In the genomic region with DNA sequence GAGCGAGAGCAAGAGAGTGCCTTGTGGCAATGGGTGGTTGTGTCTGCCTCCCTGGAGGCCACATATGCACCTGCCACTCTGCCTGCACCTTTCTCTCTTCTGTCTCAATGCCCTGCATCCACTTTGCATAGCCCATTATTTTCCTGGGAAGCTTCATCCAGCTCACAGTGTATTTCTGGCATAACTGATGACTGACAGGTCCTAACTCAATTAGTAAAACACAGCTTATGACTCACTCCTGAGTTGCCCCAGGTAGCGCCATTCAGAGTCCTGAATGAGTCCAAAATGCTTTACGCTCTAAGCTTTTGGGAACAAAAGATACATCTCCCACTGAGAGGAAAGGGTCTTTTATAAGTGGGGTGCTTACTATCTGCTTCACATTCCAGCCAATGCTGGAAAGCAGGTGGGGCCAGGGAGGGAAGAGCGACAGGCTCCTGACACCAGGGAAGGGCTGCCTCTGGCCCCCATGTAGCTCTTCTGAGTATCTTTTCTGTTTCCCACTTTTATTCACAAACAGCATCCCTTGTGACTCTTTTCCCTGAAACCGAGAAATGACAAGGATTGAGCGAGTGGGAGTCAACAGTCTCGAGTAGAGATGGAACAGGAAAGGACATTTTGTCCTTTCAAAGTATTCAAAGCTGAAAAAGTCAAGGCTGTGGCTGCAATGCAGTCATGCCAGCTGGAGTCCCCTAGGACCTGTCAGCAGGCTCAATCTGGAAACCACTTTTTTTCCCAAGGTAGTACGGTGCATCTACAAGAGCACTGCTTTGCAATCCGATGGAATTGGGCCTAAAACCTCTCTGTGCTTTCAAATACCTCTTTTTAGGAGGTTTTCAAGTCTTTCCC, we compare ENCODE assay signal across 19 cellular contexts.
A peak's percentile ranks its signal among the peaks of the same experiment; 100 is the strongest.
DNase-seq lines count a peak whose midpoint lies in the region; ATAC-seq and TF ChIP-seq lines count a peak whose summit lies in the region.
"Had no signal": no experiment of that assay in that cellular context is flagged by ENCODE, and none has a peak within 500 bp of the region (broad histone marks: within the 10 kb centered on the region; RNA-seq: fewer than 3 reads in every experiment).

No MANE protein-coding gene starts in this region.

- no peaks in the 10 kb centered on the region for H3K36me3 Mint-ChIP-seq in activated CD4-positive, alpha-beta memory T cell treated with anti-CD3 and anti-CD28 coated beads, Interleukin-2, amount 10 ng/mL, durations not matched to agents 7 days and 5 days (ENCODE audit: low read depth)

- CTCF ChIA-PET in activated CD4-positive, alpha-beta memory T cell treated with anti-CD3 and anti-CD28 coated beads, Interleukin-2, amount 10 ng/mL, durations not matched to agents 7 days and 5 days (lab: Charles Lee), result no interaction called here

- no peaks in the 10 kb centered on the region for H3K4me1 Mint-ChIP-seq in activated CD4-positive, alpha-beta memory T cell treated with anti-CD3 and anti-CD28 coated beads, Interleukin-2, amount 10 ng/mL, durations not matched to agents 7 days and 5 days
- H3K4me1 Mint-ChIP-seq: activated B cell treated with CpG ODN at 0.5 μM for 24 hours; activated naive CD8-positive, alpha-beta T cell treated with anti-CD3 and anti-CD28 coated beads, Interleukin-2, amount 50 U/mL, for 24 hours; activated T-helper 17 cell treated with anti-CD3 and anti-CD28 coated beads, Interleukin-2, amount 50 U/mL, for 72 hours; central memory CD8-positive, alpha-beta T cell had no signal

- H3K27ac ChIP-seq in foreskin keratinocyte (no peak overlapping the region), spleen (peak overlapping the region in 6 of 8 donors; percentile 66 to 82 (median 75))
- H3K27ac ChIP-seq: BLaER1, left lung had no signal

- H3K4me3 Mint-ChIP-seq in activated CD4-positive, alpha-beta memory T cell treated with anti-CD3 and anti-CD28 coated beads, Interleukin-2, amount 10 ng/mL, durations not matched to agents 7 days and 5 days, result no peak overlapping the region
- H3K4me3 Mint-ChIP-seq: activated B cell treated with CpG ODN at 0.5 μM for 24 hours; activated naive CD8-positive, alpha-beta T cell treated with anti-CD3 and anti-CD28 coated beads, Interleukin-2, amount 50 U/mL, for 24 hours; activated T-helper 17 cell treated with anti-CD3 and anti-CD28 coated beads, Interleukin-2, amount 50 U/mL, for 72 hours; central memory CD8-positive, alpha-beta T cell; effector memory CD8-positive, alpha-beta T cell had no signal

- peaks cover 3% of the 10 kb centered on the region for H3K27me3 Mint-ChIP-seq in activated CD4-positive, alpha-beta memory T cell treated with anti-CD3 and anti-CD28 coated beads, Interleukin-2, amount 10 ng/mL, durations not matched to agents 7 days and 5 days

- H3K27ac Mint-ChIP-seq in activated CD4-positive, alpha-beta memory T cell treated with anti-CD3 and anti-CD28 coated beads, Interleukin-2, amount 10 ng/mL, durations not matched to agents 7 days and 5 days, result no peak overlapping the region
- H3K27ac Mint-ChIP-seq: activated B cell treated with CpG ODN at 0.5 μM for 24 hours; activated naive CD8-positive, alpha-beta T cell treated with anti-CD3 and anti-CD28 coated beads, Interleukin-2, amount 50 U/mL, for 24 hours; activated T-helper 17 cell treated with anti-CD3 and anti-CD28 coated beads, Interleukin-2, amount 50 U/mL, for 72 hours; effector memory CD8-positive, alpha-beta T cell had no signal

- no peaks in the 10 kb centered on the region for H3K27me3 ChIP-seq in NT2/D1 (ENCODE audit: insufficient read depth, insufficient read length)
- H3K27me3 ChIP-seq in foreskin keratinocyte, result no peaks in the 10 kb centered on the region
- H3K27me3 ChIP-seq in spleen (replicated peaks in 1 of 7), result peaks cover 0 to 9% (median 0%) of the 10 kb centered on the region in 7 donors
- H3K27me3 ChIP-seq: BLaER1 had no signal

- WGBS in spleen, 5 donors, result 56 to 73% (median 68%) methylated on average over 9 of the region's 9 CpGs

- H3K9ac ChIP-seq in NT2/D1 (ENCODE audit: insufficient read length, low read depth), result peak overlapping the region; percentile 21
- H3K9ac ChIP-seq: BLaER1 had no signal

- H3K9me3 Mint-ChIP-seq in activated CD4-positive, alpha-beta memory T cell treated with anti-CD3 and anti-CD28 coated beads, Interleukin-2, amount 10 ng/mL, durations not matched to agents 7 days and 5 days, result no peaks in the 10 kb centered on the region
- H3K9me3 Mint-ChIP-seq: activated B cell treated with CpG ODN at 0.5 μM for 24 hours; activated naive CD8-positive, alpha-beta T cell treated with anti-CD3 and anti-CD28 coated beads, Interleukin-2, amount 50 U/mL, for 24 hours; activated T-helper 17 cell treated with anti-CD3 and anti-CD28 coated beads, Interleukin-2, amount 50 U/mL, for 72 hours; central memory CD8-positive, alpha-beta T cell; effector memory CD8-positive, alpha-beta T cell had no signal

- peaks cover 5% of the 10 kb centered on the region for H3K4me1 ChIP-seq in NT2/D1 (ENCODE audit: insufficient read depth, insufficient read length)
- peaks cover 7% of the 10 kb centered on the region for H3K4me1 ChIP-seq in foreskin keratinocyte
- H3K4me1 ChIP-seq in spleen, result peaks cover 4 to 30% (median 11%) of the 10 kb centered on the region in 6 donors
- H3K4me1 ChIP-seq: BLaER1, left lung had no signal

- ATAC-seq in foreskin keratinocyte, result peak; percentile 88
- ATAC-seq: activated naive CD8-positive, alpha-beta T cell treated with anti-CD3 and anti-CD28 coated beads, Interleukin-2, amount 50 U/mL, for 24 hours; activated T-helper 17 cell treated with anti-CD3 and anti-CD28 coated beads, Interleukin-2, amount 50 U/mL, for 72 hours; effector memory CD8-positive, alpha-beta T cell; left lung had no signal

- DNase-seq in NCI-H187 treated with DMSO at 0.1 percent for 48 hours (lab: John Stamatoyannopoulos, UW) (peak; percentile 14), NCI-H187 (lab: John Stamatoyannopoulos, UW) (no peak), NT2/D1 (ENCODE audit: low read depth, low spot score) (peak; percentile 72), foreskin keratinocyte (peak in 1 of 2 donors; percentile 59), spleen (no peak), SIG-M5 treated with dmso at 0.1 percent for 504 hours (lab: John Stamatoyannopoulos, UW; ENCODE audit: unreplicated experiment) (no peak)
- no peak for DNase-seq in activated CD4-positive, alpha-beta memory T cell treated with anti-CD3 and anti-CD28 coated beads, Interleukin-2, amount 10 ng/mL, durations not matched to agents 7 days and 5 days
- DNase-seq in effector CD8-positive, alpha-beta T cell (lab: John Stamatoyannopoulos, UW), result no peak
- DNase-seq: 8988T; activated B cell treated with CpG ODN at 0.5 μM for 24 hours; activated naive CD8-positive, alpha-beta T cell treated with anti-CD3 and anti-CD28 coated beads, Interleukin-2, amount 50 U/mL, for 24 hours; effector memory CD8-positive, alpha-beta T cell; left lung; NK-92 treated with Interleukin-12 subunit alpha and Interleukin-12 subunit beta, amount 100 ng/mL, for 24 hours; stimulated activated CD4-positive, alpha-beta T cell treated with anti-CD3 and anti-CD28 coated beads, Interleukin-2, amount 100 ng/mL, for 48 hours; T-helper 2 cell had no signal

- no peaks in the 10 kb centered on the region for H3K9me3 ChIP-seq in NT2/D1 (ENCODE audit: insufficient read depth, low read length)
- no peaks in the 10 kb centered on the region for H3K9me3 ChIP-seq in spleen
- H3K9me3 ChIP-seq: BLaER1, left lung had no signal

- TF ChIP-seq CTCF in foreskin keratinocyte (conservative IDR thresholded peaks at IDR 0.05) (no peak), spleen (IDR thresholded peaks at IDR 0.05 in 8 of 11, conservative IDR thresholded peaks at IDR 0.05 in 3 of 11) (no peak)

- TF ChIP-seq POLR2A in spleen (IDR thresholded peaks at IDR 0.05), result no peak

- intact Hi-C loops in spleen (cut with DNase I; ENCODE audit: low total_unique reads), result no loop called here

- H3K36me3 ChIP-seq in NT2/D1 (ENCODE audit: insufficient read depth, insufficient read length, low read length), result no peaks in the 10 kb centered on the region
- no peaks in the 10 kb centered on the region for H3K36me3 ChIP-seq in spleen
- H3K36me3 ChIP-seq: BLaER1, left lung had no signal

- POLR2A ChIA-PET in activated CD4-positive, alpha-beta memory T cell treated with anti-CD3 and anti-CD28 coated beads, Interleukin-2, amount 10 ng/mL, durations not matched to agents 7 days and 5 days (lab: Charles Lee), result interaction anchor here (1.1 kb wide), 1 partner anchor 19 kb away, joined by 3 read pairs; no protein-coding TSS in a partner anchor

- H3K4me3 ChIP-seq in NT2/D1 (ENCODE audit: insufficient read length, low read depth) (no peak overlapping the region), spleen (no peak overlapping the region)
- H3K4me3 ChIP-seq: BLaER1, left lung had no signal

Comparison
In these comparisons a context has a peak if more than half of its experiments do, and no peak if none do; other contexts are left out.
1. DNase-seq: peak in NCI-H187 treated with DMSO at 0.1 percent for 48 hours (single experiment) and NT2/D1 (single experiment); none in NCI-H187 (0 of 2), spleen (single experiment), activated CD4-positive, alpha-beta memory T cell treated with anti-CD3 and anti-CD28 coated beads, Interleukin-2, amount 10 ng/mL, durations not matched to agents 7 days and 5 days (single experiment), SIG-M5 treated with dmso at 0.1 percent for 504 hours (single experiment) and effector CD8-positive, alpha-beta T cell (single experiment).